24 cellular contexts compared by ENCODE assay signal in genomic region chr6:41529970-41530369, GRCh38.
"Had no signal": no experiment of that assay in that cellular context is flagged by ENCODE, and none has a peak within 500 bp of the region (broad histone marks: within the 10 kb centered on the region; RNA-seq: fewer than 3 reads in every experiment).

No MANE protein-coding gene starts in this region.

- H3K4me3 Mint-ChIP-seq: dendritic cell treated with granulocyte-macrophage colony-stimulating factor and Interleukin-4, amounts not matched to agents 40 ng/mL and 50 ng/mL, for 4 days; effector memory CD8-positive, alpha-beta T cell; memory B cell; mesothelial cell of epicardium; stimulated activated naive B cell treated with anti-CD40 and anti-IgM and Interleukin-4, amounts not matched to agents 10 μg/mL and 1 μg/mL and 100 μg/mL, for 72 hours; stimulated activated naive CD8-positive, alpha-beta T cell treated with anti-CD3 and anti-CD28 coated beads, Interleukin-15, amount 100 ng/mL, for 72 hours had no signal

- H3K27me3 ChIP-seq: testis, tibial nerve had no signal

- H3K27ac Mint-ChIP-seq: dendritic cell treated with granulocyte-macrophage colony-stimulating factor and Interleukin-4, amounts not matched to agents 40 ng/mL and 50 ng/mL, for 4 days; memory B cell; mesothelial cell of epicardium; stimulated activated naive B cell treated with anti-CD40 and anti-IgM and Interleukin-4, amounts not matched to agents 10 μg/mL and 1 μg/mL and 100 μg/mL, for 72 hours had no signal

- H3K36me3 ChIP-seq: esophagus muscularis mucosa, gastrocnemius medialis, left ventricle myocardium inferior, lower lobe of right lung, neutrophil, spleen, tibial nerve had no signal

- H3K36me3 Mint-ChIP-seq: memory B cell, mesothelial cell of epicardium had no signal

- H3K4me3 ChIP-seq: esophagus muscularis mucosa, gastrocnemius medialis, left ventricle myocardium inferior, lower lobe of right lung, psoas muscle, spleen, testis, tibial nerve had no signal

- H3K27me3 Mint-ChIP-seq: effector memory CD8-positive, alpha-beta T cell had no signal

- FAIRE-seq: colon, keratinocyte had no signal

- H3K4me1 ChIP-seq: gastrocnemius medialis, psoas muscle had no signal

- H3K9me3 ChIP-seq: esophagus muscularis mucosa, gastrocnemius medialis, left ventricle myocardium inferior, lower lobe of right lung, neutrophil, psoas muscle, spleen, testis, tibial nerve had no signal

- H3K9me3 Mint-ChIP-seq: dendritic cell treated with granulocyte-macrophage colony-stimulating factor and Interleukin-4, amounts not matched to agents 40 ng/mL and 50 ng/mL, for 4 days; effector memory CD8-positive, alpha-beta T cell; memory B cell; mesothelial cell of epicardium; stimulated activated naive B cell treated with anti-CD40 and anti-IgM and Interleukin-4, amounts not matched to agents 10 μg/mL and 1 μg/mL and 100 μg/mL, for 72 hours; stimulated activated naive CD8-positive, alpha-beta T cell treated with anti-CD3 and anti-CD28 coated beads, Interleukin-15, amount 100 ng/mL, for 72 hours had no signal

- H3K27ac ChIP-seq: epithelial cell of prostate, esophagus muscularis mucosa, gastrocnemius medialis, left ventricle myocardium inferior, lower lobe of right lung, neutrophil, psoas muscle, spleen, testis, tibial nerve had no signal

- ATAC-seq: effector memory CD8-positive, alpha-beta T cell; gastrocnemius medialis; left cardiac atrium; lower lobe of right lung; psoas muscle; sciatic nerve; stimulated activated naive B cell treated with anti-CD40 and anti-IgM and Interleukin-4, amounts not matched to agents 10 μg/mL and 1 μg/mL and 100 μg/mL, for 72 hours; stimulated activated naive CD8-positive, alpha-beta T cell treated with anti-CD3 and anti-CD28 coated beads, Interleukin-15, amount 100 ng/mL, for 72 hours had no signal

- DNase-seq: effector memory CD8-positive, alpha-beta T cell; gastrocnemius medialis; left cardiac atrium; left ventricle myocardium inferior; lower lobe of right lung; psoas muscle; retina; spleen; stimulated activated CD4-positive, alpha-beta T cell treated with anti-CD3 and anti-CD28 coated beads, Interleukin-15, amount 100 ng/mL, for 24 hours; stimulated activated CD4-positive, alpha-beta T cell treated with anti-CD3 and anti-CD28 coated beads, Interleukin-1b, Interleukin-23, amount 100 ng/mL, for 48 hours; stimulated activated CD4-positive, alpha-beta T cell treated with anti-CD3 and anti-CD28 coated beads, Interleukin-4, amount 100 ng/mL, for 24 hours; stimulated activated naive B cell treated with anti-CD40 and anti-IgM and Interleukin-4, amounts not matched to agents 10 μg/mL and 1 μg/mL and 100 μg/mL, for 72 hours; stimulated activated naive CD8-positive, alpha-beta T cell treated with anti-CD3 and anti-CD28 coated beads, Interleukin-15, amount 100 ng/mL, for 72 hours; testis had no signal
